Comparison of ENCODE assay signal across 15 cellular contexts in genomic region chr6:140980265-140980887, GRCh38.
DNase-seq lines count a peak whose midpoint lies in the region; ATAC-seq and TF ChIP-seq lines count a peak whose summit lies in the region.
"Had no signal": no experiment of that assay in that cellular context is flagged by ENCODE, and none has a peak within 500 bp of the region (broad histone marks: within the 10 kb centered on the region; RNA-seq: fewer than 3 reads in every experiment).

No MANE protein-coding gene starts in this region.

- no peaks in the 10 kb centered on the region for H3K27me3 ChIP-seq in endodermal cell (ENCODE audit: control insufficient read depth, insufficient read depth, low read length, poor library complexity, severe bottlenecking)
- no peaks in the 10 kb centered on the region for H3K27me3 ChIP-seq in layer of hippocampus (ENCODE audit: control insufficient read depth, insufficient read depth, low read length)
- no peaks in the 10 kb centered on the region for H3K27me3 ChIP-seq in tibial artery
- no peaks in the 10 kb centered on the region for H3K27me3 ChIP-seq in PC-3 (ENCODE audit: low read length)
- H3K27me3 ChIP-seq: SJCRH30 had no signal

- H3K27me3 Mint-ChIP-seq in endodermal cell (ENCODE audit: insufficient read depth) = no peaks in the 10 kb centered on the region
- no peaks in the 10 kb centered on the region for H3K27me3 Mint-ChIP-seq in activated T-helper 2 cell treated with anti-CD3 and anti-CD28 coated beads, Interferon-gamma antibody, Interleukin-2, Interleukin-4, amounts not matched to agents 10 μg/mL and 5 μg/mL and 100 μg/mL, durations not matched to agents 14 hours and 24 hours and 36 hours (ENCODE audit: low read depth)

- H3K4me3 Mint-ChIP-seq in endodermal cell = no peak overlapping the region
- no peak overlapping the region for H3K4me3 Mint-ChIP-seq in activated T-helper 2 cell treated with anti-CD3 and anti-CD28 coated beads, Interferon-gamma antibody, Interleukin-2, Interleukin-4, amounts not matched to agents 10 μg/mL and 5 μg/mL and 100 μg/mL, durations not matched to agents 14 hours and 24 hours and 36 hours (ENCODE audit: low read depth)
- H3K4me3 Mint-ChIP-seq: naive thymus-derived CD4-positive, alpha-beta T cell had no signal

- ATAC-seq in HG03196 (IDR thresholded peaks at IDR 0.05; ENCODE audit: unreplicated experiment) (no peak), PC-3 (no peak)
- ATAC-seq: naive thymus-derived CD4-positive, alpha-beta T cell had no signal

- no TSS peak for BruUV-seq in PC-3 (replicated peaks; lab: Mats Ljungman, UMichigan)

- no peaks in the 10 kb centered on the region for H3K4me1 ChIP-seq in endodermal cell (ENCODE audit: control insufficient read depth, insufficient read depth, low read length)
- H3K4me1 ChIP-seq in tibial artery = peaks cover 0 to 50% (median 13%) of the 10 kb centered on the region in 4 donors
- H3K4me1 ChIP-seq in PC-3 (ENCODE audit: insufficient read depth, low read length) = 0 out of 2 replicates have a peak, but pooled peaks cover 6% of the 10 kb centered on the region
- H3K4me1 ChIP-seq: SJCRH30 had no signal

- H3K9ac ChIP-seq in endodermal cell (ENCODE audit: extremely low read depth, low read length, poor library complexity, severe bottlenecking) = no peak overlapping the region
- H3K9ac ChIP-seq in PC-3 (ENCODE audit: low read length) = no peak overlapping the region

- H3F3A ChIP-seq in PC-3 (ENCODE audit: low read length, unreplicated experiment) = no peaks in the 10 kb centered on the region

- H3K36me3 Mint-ChIP-seq in endodermal cell (ENCODE audit: low read depth) = no peaks in the 10 kb centered on the region
- no peaks in the 10 kb centered on the region for H3K36me3 Mint-ChIP-seq in activated T-helper 2 cell treated with anti-CD3 and anti-CD28 coated beads, Interferon-gamma antibody, Interleukin-2, Interleukin-4, amounts not matched to agents 10 μg/mL and 5 μg/mL and 100 μg/mL, durations not matched to agents 14 hours and 24 hours and 36 hours (ENCODE audit: low read depth)
- H3K36me3 Mint-ChIP-seq: naive thymus-derived CD4-positive, alpha-beta T cell had no signal

- WGBS in endodermal cell (ENCODE audit: insufficient coverage in 1 of 2, insufficient read length in 1 of 2), 2 experiments = 85 to 100% methylated on average over 1 to 4 of the region's 6 CpGs

- no peaks in the 10 kb centered on the region for H3K79me2 ChIP-seq in PC-3 (ENCODE audit: low read length)

- POLR2A ChIA-PET in PC-3 (lab: Charles Lee; ENCODE audit: unreplicated experiment) = no interaction called here

- no peak overlapping the region for H3K27ac ChIP-seq in endodermal cell (ENCODE audit: low read depth, low read length)
- H3K27ac ChIP-seq in layer of hippocampus (ENCODE audit: low read depth, low read length) = peak overlapping the region; percentile 6
- peak overlapping the region; percentile 67 to 68 for H3K27ac ChIP-seq in tibial artery
- H3K27ac ChIP-seq in PC-3 (ENCODE audit: low read length) = no peak overlapping the region
- H3K27ac ChIP-seq: SJCRH30 had no signal

- peak; percentile 9 for DNase-seq in NCI-H748 (lab: John Stamatoyannopoulos, UW; ENCODE audit: unreplicated experiment)
- no peak for DNase-seq in NCI-H748 treated with DMSO at 0.1 percent for 48 hours (lab: John Stamatoyannopoulos, UW)
- DNase-seq in endodermal cell = no peak
- no peak for DNase-seq in tibial artery
- no peak for DNase-seq in PC-3
- DNase-seq in activated T-helper 2 cell treated with anti-CD3 and anti-CD28 coated beads, Interferon-gamma antibody, Interleukin-2, Interleukin-4, amounts not matched to agents 10 μg/mL and 5 μg/mL and 100 μg/mL, durations not matched to agents 14 hours and 24 hours and 36 hours (ENCODE audit: low spot score) = no peak
- DNase-seq: 8988T; foreskin melanocyte; naive thymus-derived CD4-positive, alpha-beta T cell; NCI-H1930; SJCRH30; substantia nigra had no signal

- H4K20me1 ChIP-seq in PC-3 (ENCODE audit: low read length) = no peaks in the 10 kb centered on the region

- intact Hi-C loops in tibial artery (cut with DNase I; ENCODE audit: low total_unique reads) (no loop called here), PC-3 (cut with micrococcal nuclease) (loop anchor here (10.0 kb wide), 1 partner anchor 294 kb away; no protein-coding TSS in a partner anchor)
- intact Hi-C loops in activated T-helper 2 cell treated with anti-CD3 and anti-CD28 coated beads, Interferon-gamma antibody, Interleukin-2, Interleukin-4, amounts not matched to agents 10 μg/mL and 5 μg/mL and 100 μg/mL, durations not matched to agents 14 hours and 24 hours and 36 hours (cut with micrococcal nuclease) = no loop called here

- peak; percentile 50 for TF ChIP-seq CTCF in endodermal cell (conservative IDR thresholded peaks at IDR 0.05)
- TF ChIP-seq CTCF in tibial artery (IDR thresholded peaks at IDR 0.05) = no peak
- no peak for TF ChIP-seq CTCF in PC-3 (conservative IDR thresholded peaks at IDR 0.05; ENCODE audit: low read depth, low read length)

- H3K9me3 Mint-ChIP-seq in endodermal cell = no peaks in the 10 kb centered on the region
- no peaks in the 10 kb centered on the region for H3K9me3 Mint-ChIP-seq in activated T-helper 2 cell treated with anti-CD3 and anti-CD28 coated beads, Interferon-gamma antibody, Interleukin-2, Interleukin-4, amounts not matched to agents 10 μg/mL and 5 μg/mL and 100 μg/mL, durations not matched to agents 14 hours and 24 hours and 36 hours

- H3K9me3 ChIP-seq in endodermal cell (ENCODE audit: control insufficient read depth, low read length) (no peaks in the 10 kb centered on the region), tibial artery (no peaks in the 10 kb centered on the region), PC-3 (ENCODE audit: low read length) (no peaks in the 10 kb centered on the region)
- H3K9me3 ChIP-seq: SJCRH30 had no signal

- CTCF ChIA-PET in PC-3 (lab: Charles Lee) = interaction anchor here (0.7 kb wide), 1 partner anchor 1216 kb away, joined by 4 read pairs; no protein-coding TSS in a partner anchor

- H3K27ac Mint-ChIP-seq in endodermal cell = no peak overlapping the region
- no peak overlapping the region for H3K27ac Mint-ChIP-seq in activated T-helper 2 cell treated with anti-CD3 and anti-CD28 coated beads, Interferon-gamma antibody, Interleukin-2, Interleukin-4, amounts not matched to agents 10 μg/mL and 5 μg/mL and 100 μg/mL, durations not matched to agents 14 hours and 24 hours and 36 hours
- H3K27ac Mint-ChIP-seq: naive thymus-derived CD4-positive, alpha-beta T cell had no signal

- no peaks in the 10 kb centered on the region for H3K4me1 Mint-ChIP-seq in endodermal cell
- H3K4me1 Mint-ChIP-seq in activated T-helper 2 cell treated with anti-CD3 and anti-CD28 coated beads, Interferon-gamma antibody, Interleukin-2, Interleukin-4, amounts not matched to agents 10 μg/mL and 5 μg/mL and 100 μg/mL, durations not matched to agents 14 hours and 24 hours and 36 hours (ENCODE audit: low read depth) = no peaks in the 10 kb centered on the region
- H3K4me1 Mint-ChIP-seq: naive thymus-derived CD4-positive, alpha-beta T cell had no signal

- H3K36me3 ChIP-seq in endodermal cell (ENCODE audit: control insufficient read depth, insufficient read depth, low read length) (no peaks in the 10 kb centered on the region), tibial artery (no peaks in the 10 kb centered on the region), PC-3 (ENCODE audit: low read depth, low read length) (no peaks in the 10 kb centered on the region)
- H3K36me3 ChIP-seq: SJCRH30 had no signal

- H3K9me2 ChIP-seq in PC-3 (replicated peaks; ENCODE audit: low read length) = no peaks in the 10 kb centered on the region

- no peak overlapping the region for H3K4me2 ChIP-seq in PC-3 (ENCODE audit: low read length)
- H3K4me2 ChIP-seq: smooth muscle cell had no signal

- H3K4me3 ChIP-seq in endodermal cell (ENCODE audit: low read length) (no peak overlapping the region), tibial artery (peak overlapping the region in 1 of 2 donors; percentile 31), PC-3 (ENCODE audit: low read length) (no peak overlapping the region)
- H3K4me3 ChIP-seq: SJCRH30, smooth muscle cell had no signal

- H2AFZ ChIP-seq in PC-3 (ENCODE audit: low read length) = no peak overlapping the region

Comparison
In these comparisons a context has a peak if more than half of its experiments do, and no peak if none do; other contexts are left out.
1. H3K27ac ChIP-seq: peak in layer of hippocampus (single experiment) and tibial artery (2 of 2); none in endodermal cell (single experiment) and PC-3 (single experiment).